Comparison of ENCODE assay signal across 12 cellular contexts in genomic region chr6:17045581-17046322, GRCh38. TPM values are rescaled to one million over a fixed set of nuclear protein-coding genes. Genes with fewer than 3 reads are reported as not detected.
DNase-seq lines count a peak whose midpoint lies in the region; ATAC-seq, FAIRE-seq and TF ChIP-seq lines count a peak whose summit lies in the region.
"Had no signal": no experiment of that assay in that cellular context is flagged by ENCODE, and none has a peak within 500 bp of the region (broad histone marks: within the 10 kb centered on the region; RNA-seq: fewer than 3 reads in every experiment).

No MANE protein-coding gene starts in this region.

- TF ChIP-seq EP300 in gastroesophageal sphincter (IDR thresholded peaks at IDR 0.05), result no peak

- peaks cover 2% of the 10 kb centered on the region; the same call in 1 of the 2 replicates for H3K27me3 Mint-ChIP-seq in HFFc6 (ENCODE audit: insufficient read depth)
- H3K27me3 Mint-ChIP-seq in activated CD4-positive, alpha-beta memory T cell treated with anti-CD3 and anti-CD28 coated beads for 36 hours, result peaks cover 24% of the 10 kb centered on the region

- peak overlapping the region; percentile 96 for H3K27ac Mint-ChIP-seq in HFFc6
- H3K27ac Mint-ChIP-seq in activated CD4-positive, alpha-beta memory T cell treated with anti-CD3 and anti-CD28 coated beads for 36 hours, result no peak overlapping the region
- H3K27ac Mint-ChIP-seq: activated T-cell treated with anti-CD3 and anti-CD28 coated beads, Interleukin-2, amount 50 U/mL, for 72 hours had no signal

- CTCF ChIA-PET in activated CD4-positive, alpha-beta memory T cell treated with anti-CD3 and anti-CD28 coated beads for 36 hours (lab: Charles Lee), result no interaction called here

- peaks cover 20% of the 10 kb centered on the region for H3K4me1 ChIP-seq in ACC112 (ENCODE audit: control insufficient read depth, insufficient read depth, low read length, unreplicated experiment)
- peaks cover 16% of the 10 kb centered on the region for H3K4me1 ChIP-seq in lower lobe of right lung
- peaks cover 0 to 12% (median 6%) of the 10 kb centered on the region in 3 donors for H3K4me1 ChIP-seq in gastroesophageal sphincter

- FAIRE-seq in frontal cortex (lab: Jason Lieb, UNC), result no peak

- TF ChIP-seq CTCF in HFFc6 (IDR thresholded peaks at IDR 0.05) (no peak), choroid plexus epithelial cell (conservative IDR thresholded peaks at IDR 0.05; ENCODE audit: low read depth, low read length) (no peak), lower lobe of right lung (IDR thresholded peaks at IDR 0.05) (no peak), gastroesophageal sphincter (IDR thresholded peaks at IDR 0.05) (no peak)

- H3K9me3 Mint-ChIP-seq in HFFc6, result peaks cover 6% of the 10 kb centered on the region; the same call in 1 of the 2 replicates
- H3K9me3 Mint-ChIP-seq in activated CD4-positive, alpha-beta memory T cell treated with anti-CD3 and anti-CD28 coated beads for 36 hours, result no peaks in the 10 kb centered on the region
- H3K9me3 Mint-ChIP-seq: activated T-cell treated with anti-CD3 and anti-CD28 coated beads, Interleukin-2, amount 50 U/mL, for 72 hours; central memory CD8-positive, alpha-beta T cell had no signal

- H3K4me3 ChIP-seq in ACC112 (ENCODE audit: low read depth, low read length) (peak overlapping the region; percentile 55), choroid plexus epithelial cell (ENCODE audit: low read depth, low read length) (no peak overlapping the region), lower lobe of right lung (no peak overlapping the region), gastroesophageal sphincter (no peak overlapping the region)

- ATAC-seq in lower lobe of right lung (no peak), gastroesophageal sphincter (no peak)
- ATAC-seq: activated T-cell treated with anti-CD3 and anti-CD28 coated beads, Interleukin-2, amount 50 U/mL, for 72 hours had no signal

- intact Hi-C loops in lower lobe of right lung (cut with DNase I), result no loop called here
- intact Hi-C loops in activated CD4-positive, alpha-beta memory T cell treated with anti-CD3 and anti-CD28 coated beads for 36 hours (cut with micrococcal nuclease), result no loop called here

- H3K36me3 ChIP-seq in ACC112 (ENCODE audit: insufficient read depth, low read length) (no peaks in the 10 kb centered on the region), lower lobe of right lung (no peaks in the 10 kb centered on the region), gastroesophageal sphincter (no peaks in the 10 kb centered on the region)

- H3K27ac ChIP-seq in ACC112 (ENCODE audit: low read depth, low read length) (peak overlapping the region; percentile 45), lower lobe of right lung (peak overlapping the region; percentile 25), gastroesophageal sphincter (peak overlapping the region in 1 of 4 donors; percentile 27)
- H3K27ac ChIP-seq: C4-2B had no signal

- H3K36me3 Mint-ChIP-seq in HFFc6 (ENCODE audit: low read depth), result peaks cover 4% of the 10 kb centered on the region
- no peaks in the 10 kb centered on the region for H3K36me3 Mint-ChIP-seq in activated CD4-positive, alpha-beta memory T cell treated with anti-CD3 and anti-CD28 coated beads for 36 hours

- H3K79me2 ChIP-seq in ACC112 (ENCODE audit: control insufficient read depth, insufficient read depth, low read length, unreplicated experiment), result no peaks in the 10 kb centered on the region

- DNase-seq in HFFc6 (peak; percentile 79), choroid plexus epithelial cell (ENCODE audit: low read depth) (peak; percentile 74), lower lobe of right lung (no peak), SHP77 treated with DMSO at 0.1 percent for 48 hours (lab: John Stamatoyannopoulos, UW) (no peak), frontal cortex (ENCODE audit: low spot score in 2 of 2) (no peak)
- DNase-seq in activated CD4-positive, alpha-beta memory T cell treated with anti-CD3 and anti-CD28 coated beads for 36 hours, result no peak
- DNase-seq: activated T-cell treated with anti-CD3 and anti-CD28 coated beads, Interleukin-2, amount 50 U/mL, for 72 hours; NCI-H187 treated with DMSO at 0.1 percent for 48 hours had no signal

- H3K27me3 ChIP-seq in ACC112 (ENCODE audit: insufficient read depth, low read length) (no peaks in the 10 kb centered on the region), lower lobe of right lung (ENCODE audit: low read depth) (no peaks in the 10 kb centered on the region), gastroesophageal sphincter (no peaks in the 10 kb centered on the region)

- peak overlapping the region; percentile 74 for H2AFZ ChIP-seq in ACC112 (ENCODE audit: low read length, unreplicated experiment)

- 23 to 33% methylated on average over 3 to 4 of the region's 4 CpGs for WGBS in gastroesophageal sphincter (ENCODE audit: low coverage in 1 of 2), 2 donors

- peak overlapping the region; percentile 87 for H3K4me3 Mint-ChIP-seq in HFFc6
- no peak overlapping the region for H3K4me3 Mint-ChIP-seq in activated CD4-positive, alpha-beta memory T cell treated with anti-CD3 and anti-CD28 coated beads for 36 hours
- H3K4me3 Mint-ChIP-seq: activated T-cell treated with anti-CD3 and anti-CD28 coated beads, Interleukin-2, amount 50 U/mL, for 72 hours; central memory CD8-positive, alpha-beta T cell had no signal

- H3K9me3 ChIP-seq in lower lobe of right lung (no peaks in the 10 kb centered on the region), gastroesophageal sphincter (no peaks in the 10 kb centered on the region)

- POLR2A ChIA-PET in activated CD4-positive, alpha-beta memory T cell treated with anti-CD3 and anti-CD28 coated beads for 36 hours (lab: Charles Lee), result no interaction called here

- TF ChIP-seq POLR2A in gastroesophageal sphincter (IDR thresholded peaks at IDR 0.05), result no peak

- H3K4me1 Mint-ChIP-seq in HFFc6 (ENCODE audit: low read depth), result peaks cover 46% of the 10 kb centered on the region
- no peaks in the 10 kb centered on the region for H3K4me1 Mint-ChIP-seq in activated CD4-positive, alpha-beta memory T cell treated with anti-CD3 and anti-CD28 coated beads for 36 hours (ENCODE audit: low read depth)
- H3K4me1 Mint-ChIP-seq: central memory CD8-positive, alpha-beta T cell had no signal

RNA-seq across cellular contexts. Expression of gene STMND1, which starts 56.1 kb away (rescaled TPM):
- under 1 TPM in 3 of 6 experiments, not detected in 3; 0.11 to 0.15 (median 0.14) TPM for total RNA-seq in HFFc6 (2021; fragmentation: NEBNext Ultra II Directional; extraction: Animal tissue kit (Norgen Biotek cat#: 25700))
- total RNA-seq in lower lobe of right lung (4.9 TPM), frontal cortex (not detected), gastroesophageal sphincter (not detected)
- total RNA-seq in activated CD4-positive, alpha-beta memory T cell treated with anti-CD3 and anti-CD28 coated beads for 36 hours, result not detected
- total RNA-seq: activated T-cell treated with anti-CD3 and anti-CD28 coated beads, Interleukin-2, amount 50 U/mL, for 72 hours had no signal

Comparison
In these comparisons a context has a peak if more than half of its experiments do, and no peak if none do; other contexts are left out.
1. DNase-seq: peak in HFFc6 (single experiment) and choroid plexus epithelial cell (single experiment); none in lower lobe of right lung (single experiment), SHP77 treated with DMSO at 0.1 percent for 48 hours (single experiment), frontal cortex (0 of 2) and activated CD4-positive, alpha-beta memory T cell treated with anti-CD3 and anti-CD28 coated beads for 36 hours (single experiment).